ENCODE assay signal across 1 cellular context in genomic region chr7:24432677-24433076, GRCh38.
TF ChIP-seq lines count a peak whose summit lies in the region.

No MANE protein-coding gene starts in this region.

TF ChIP-seq in H1, 55 proteins besides CTCF, POLR2A, EP300 and RAD21:
- TF ChIP-seq KDM1A (IDR thresholded peaks at IDR 0.05; ENCODE audit: borderline replicate concordance, low read length) (no peak), TCF12 (IDR thresholded peaks at IDR 0.05; ENCODE audit: low read depth, low read length) (no peak), CBX8 (IDR thresholded peaks at IDR 0.05; ENCODE audit: borderline replicate concordance, low read depth, low read length) (no peak), BCL11A (IDR thresholded peaks at IDR 0.05; ENCODE audit: low read depth in 2 of 2, low read length in 2 of 2) (no peak), MAX (IDR thresholded peaks at IDR 0.05) (peak; percentile 82), GABPA (IDR thresholded peaks at IDR 0.05; ENCODE audit: borderline replicate concordance, insufficient read depth, low read length) (no peak), HDAC2 (IDR thresholded peaks at IDR 0.05; ENCODE audit: borderline replicate concordance in 1 of 2, low read depth in 2 of 2, low read length in 2 of 2) (no peak), CREB1 (IDR thresholded peaks at IDR 0.05) (no peak), CHD7 (IDR thresholded peaks at IDR 0.05; ENCODE audit: insufficient replicate concordance, low read length) (no peak), PHF8 (conservative IDR thresholded peaks at IDR 0.05; ENCODE audit: low read depth, low read length) (no peak), EZH2 (IDR thresholded peaks at IDR 0.05; ENCODE audit: low read depth, low read length, severe bottlenecking) (no peak), CBX5 (IDR thresholded peaks at IDR 0.05; ENCODE audit: low read depth, low read length) (no peak)
- TF ChIP-seq, protein P1, sequence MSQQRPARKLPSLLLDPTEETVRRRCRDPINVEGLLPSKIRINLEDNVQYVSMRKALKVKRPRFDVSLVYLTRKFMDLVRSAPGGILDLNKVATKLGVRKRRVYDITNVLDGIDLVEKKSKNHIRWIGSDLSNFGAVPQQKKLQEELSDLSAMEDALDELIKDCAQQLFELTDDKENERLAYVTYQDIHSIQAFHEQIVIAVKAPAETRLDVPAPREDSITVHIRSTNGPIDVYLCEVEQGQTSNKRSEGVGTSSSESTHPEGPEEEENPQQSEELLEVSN (IDR thresholded peaks at IDR 0.05) = peak; percentile 94
TF ChIP-seq in H1: peak in this region for 2.
